9 cellular contexts compared by ENCODE assay signal in genomic region chr5:162068412-162068811, GRCh38. TPM values are rescaled to one million over a fixed set of nuclear protein-coding genes. Genes with fewer than 3 reads are reported as not detected.
DNase-seq lines count a peak whose midpoint lies in the region; ATAC-seq, FAIRE-seq and TF ChIP-seq lines count a peak whose summit lies in the region.
"Had no signal": no experiment of that assay in that cellular context is flagged by ENCODE, and none has a peak within 500 bp of the region (broad histone marks: within the 10 kb centered on the region; RNA-seq: fewer than 3 reads in every experiment).

No MANE protein-coding gene starts in this region.

- FAIRE-seq in GM12891 (lab: Jason Lieb, UNC) = no peak

- TF ChIP-seq POLR2A in GM12891 (IDR thresholded peaks at IDR 0.05; ENCODE audit: low read depth, low read length) = no peak

- ATAC-seq in HG03558 (IDR thresholded peaks at IDR 0.05; ENCODE audit: extremely low read depth, unreplicated experiment) (peak; percentile 49), lower lobe of right lung (peak; percentile 28 to 49)

- no peaks in the 10 kb centered on the region for H3K9me3 ChIP-seq in lower lobe of right lung

- DNase-seq in GM12891 (ENCODE audit: insufficient read length, low spot score) (peak; percentile 1), amniotic epithelial cell (ENCODE audit: low read depth) (peak; percentile 3), lower lobe of right lung (peak; percentile 45), OCI-M2 (lab: John Stamatoyannopoulos, UW; ENCODE audit: unreplicated experiment) (no peak), NCI-H526 treated with DMSO at 0.1 percent for 48 hours (lab: John Stamatoyannopoulos, UW) (no peak), 8988T (no peak)
- DNase-seq in effector CD8-positive, alpha-beta T cell (lab: John Stamatoyannopoulos, UW) = no peak

- peaks cover 7% of the 10 kb centered on the region for H3K27me3 ChIP-seq in lower lobe of right lung (ENCODE audit: low read depth)

- no peaks in the 10 kb centered on the region for H3K4me1 ChIP-seq in lower lobe of right lung

- H3K36me3 ChIP-seq in lower lobe of right lung = no peaks in the 10 kb centered on the region

- H3K27ac ChIP-seq in lower lobe of right lung = no peak overlapping the region

- intact Hi-C loops in lower lobe of right lung (cut with DNase I) = no loop called here

- H3K4me3 ChIP-seq in lower lobe of right lung = no peak overlapping the region

- TF ChIP-seq CTCF in lower lobe of right lung (IDR thresholded peaks at IDR 0.05) = no peak

TF ChIP-seq in GM12891, 5 proteins besides CTCF, POLR2A, EP300 and RAD21:
- TF ChIP-seq PAX5 (IDR thresholded peaks at IDR 0.05; ENCODE audit: insufficient read depth, low read length, severe bottlenecking) (no peak), SPI1 (IDR thresholded peaks at IDR 0.05; ENCODE audit: low read depth, low read length) (no peak), POU2F2 (IDR thresholded peaks at IDR 0.05; ENCODE audit: low read depth, low read length) (no peak), TAF1 (IDR thresholded peaks at IDR 0.05; ENCODE audit: low read depth, low read length) (no peak), POLR2AphosphoS5 (IDR thresholded peaks at IDR 0.05; ENCODE audit: low read depth, low read length) (no peak)

RNA-seq across cellular contexts. Expression of gene GABRG2, which starts 0.8 kb away (rescaled TPM):
- 0.10 TPM for polyA plus RNA-seq in GM12891 (2012; ENCODE audit: low read depth, missing spikeins)
- not detected for total RNA-seq in lower lobe of right lung
- total RNA-seq: subcutaneous adipose tissue had no signal

Comparison
In these comparisons a context has a peak if more than half of its experiments do, and no peak if none do; other contexts are left out.
1. DNase-seq: peak in GM12891 (single experiment), amniotic epithelial cell (single experiment) and lower lobe of right lung (single experiment); none in OCI-M2 (single experiment), NCI-H526 treated with DMSO at 0.1 percent for 48 hours (single experiment), 8988T (single experiment) and effector CD8-positive, alpha-beta T cell (single experiment).